11 cellular contexts compared by ENCODE assay signal in the genomic region with DNA sequence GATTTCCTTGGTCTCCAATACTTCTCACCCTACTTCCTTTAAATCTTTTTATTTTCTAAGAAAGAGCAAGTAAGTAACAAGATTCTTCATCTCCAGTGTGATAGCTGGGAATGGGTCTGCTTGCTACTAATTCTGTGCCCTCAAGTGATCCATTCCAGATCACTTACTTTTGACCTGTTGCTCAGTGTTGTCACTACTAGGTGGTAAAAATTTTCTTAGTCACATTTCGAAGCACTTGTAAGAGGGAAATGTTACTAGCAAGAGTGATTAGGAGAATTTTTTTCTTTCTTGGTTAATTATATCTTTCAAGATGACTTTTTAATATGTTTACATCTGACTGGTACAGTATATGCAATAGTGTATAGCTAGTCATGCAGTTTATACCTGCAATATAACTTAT. TPM values are rescaled to one million over a fixed set of nuclear protein-coding genes. Genes with fewer than 3 reads are reported as not detected.
DNase-seq lines count a peak whose midpoint lies in the region; ATAC-seq, FAIRE-seq and TF ChIP-seq lines count a peak whose summit lies in the region.
"Had no signal": no experiment of that assay in that cellular context is flagged by ENCODE, and none has a peak within 500 bp of the region (broad histone marks: within the 10 kb centered on the region; RNA-seq: fewer than 3 reads in every experiment).

No MANE protein-coding gene starts in this region.

- H3K4me1 Mint-ChIP-seq in GM23338: peaks cover 30% of the 10 kb centered on the region
- H3K4me1 Mint-ChIP-seq in progenitor cell of endocrine pancreas (ENCODE audit: low read depth): peaks cover 43% of the 10 kb centered on the region

- H3K9me1 ChIP-seq in endothelial cell of umbilical vein (replicated peaks; ENCODE audit: control insufficient read depth, extremely low read depth, insufficient read depth, low read length): no peaks in the 10 kb centered on the region

- TF ChIP-seq CTCF in GM23338 (conservative IDR thresholded peaks at IDR 0.05; ENCODE audit: low read depth in 2 of 2) (no peak), OCI-LY7 (conservative IDR thresholded peaks at IDR 0.05; ENCODE audit: low read length) (no peak), endothelial cell of umbilical vein (IDR thresholded peaks at IDR 0.05; ENCODE audit: extremely low read depth in 1 of 2, insufficient read depth in 1 of 2, low read depth in 1 of 2, low read length in 2 of 2) (no peak), progenitor cell of endocrine pancreas (IDR thresholded peaks at IDR 0.05; ENCODE audit: unreplicated experiment) (no peak), right atrium auricular region (IDR thresholded peaks at IDR 0.05) (no peak)

- H3K9me3 ChIP-seq in OCI-LY7 (ENCODE audit: low read length): peaks cover 7% of the 10 kb centered on the region; the same call in 1 of the 2 replicates
- no peaks in the 10 kb centered on the region for H3K9me3 ChIP-seq in endothelial cell of umbilical vein (replicated peaks; ENCODE audit: control insufficient read depth, insufficient read depth, low read length)
- H3K9me3 ChIP-seq in right atrium auricular region: no peaks in the 10 kb centered on the region
- H3K9me3 ChIP-seq: thoracic aorta had no signal

- H3K36me3 ChIP-seq in GM23338 (ENCODE audit: insufficient read depth): peaks cover 29% of the 10 kb centered on the region
- peaks cover 84% of the 10 kb centered on the region for H3K36me3 ChIP-seq in OCI-LY7 (ENCODE audit: insufficient read depth, low read length)
- peaks cover 7 to 15% of the 10 kb centered on the region in 2 experiments for H3K36me3 ChIP-seq in endothelial cell of umbilical vein (ENCODE audit: control insufficient read depth in 2 of 2, extremely low read depth in 1 of 2, insufficient read depth in 2 of 2, low read length in 2 of 2)
- peaks cover 28% of the 10 kb centered on the region for H3K36me3 ChIP-seq in right atrium auricular region

- H3K4me1 ChIP-seq in GM23338 (ENCODE audit: insufficient read depth) (peaks cover 41% of the 10 kb centered on the region), OCI-LY7 (ENCODE audit: insufficient read depth, low read length, poor library complexity, severe bottlenecking) (peaks cover 37% of the 10 kb centered on the region), endothelial cell of umbilical vein (ENCODE audit: control insufficient read depth, extremely low read depth, insufficient read depth, low read length) (peaks cover 25% of the 10 kb centered on the region), right atrium auricular region (peaks cover 0 to 45% of the 10 kb centered on the region in 2 donors)

- H3K79me2 ChIP-seq in GM23338 (replicated peaks; ENCODE audit: insufficient read depth): peaks cover 91% of the 10 kb centered on the region
- peaks cover 94% of the 10 kb centered on the region for H3K79me2 ChIP-seq in OCI-LY7 (ENCODE audit: insufficient read depth, low read depth, low read length)
- peaks cover 88% of the 10 kb centered on the region for H3K79me2 ChIP-seq in endothelial cell of umbilical vein (ENCODE audit: control insufficient read depth, insufficient read depth, low read length)

- no peak for TF ChIP-seq POLR2A in endothelial cell of umbilical vein (IDR thresholded peaks at IDR 0.05; ENCODE audit: low read depth, low read length)

- intact Hi-C loops in OCI-LY7 (cut with micrococcal nuclease; ENCODE audit: unreplicated experiment): no loop called here
- intact Hi-C loops in endothelial cell of umbilical vein (cut with micrococcal nuclease): no loop called here

- H2AFZ ChIP-seq in GM23338 (no peak overlapping the region), OCI-LY7 (ENCODE audit: low read length) (no peak overlapping the region), endothelial cell of umbilical vein (ENCODE audit: low read depth, low read length) (no peak overlapping the region)

- H3K4me3 ChIP-seq in GM23338: peak overlapping the region; percentile 75
- peak overlapping the region; percentile 96 for H3K4me3 ChIP-seq in OCI-LY7 (ENCODE audit: low read depth, low read length, poor library complexity, severe bottlenecking)
- no peak overlapping the region for H3K4me3 ChIP-seq in endothelial cell of umbilical vein (replicated peaks in 1 of 3; ENCODE audit: insufficient read depth in 1 of 3, low read depth in 1 of 3, low read length in 3 of 3)
- H3K4me3 ChIP-seq in right atrium auricular region: no peak overlapping the region

- no peaks in the 10 kb centered on the region for H3K9me2 ChIP-seq in GM23338 (ENCODE audit: insufficient read depth)
- H3K9me2 ChIP-seq in OCI-LY7 (ENCODE audit: insufficient read depth, low read length): no peaks in the 10 kb centered on the region

- FAIRE-seq in endothelial cell of umbilical vein (lab: Jason Lieb, UNC): no peak

- dilution Hi-C loops in endothelial cell of umbilical vein (cut with MboI; ENCODE audit: extremely low pct_ligation_motif_present, low sequenced_read_pairs): no loop called here

- H3K9me3 Mint-ChIP-seq in GM23338: peaks cover 4% of the 10 kb centered on the region; the same call in 2 of the 3 replicates
- H3K9me3 Mint-ChIP-seq in progenitor cell of endocrine pancreas (ENCODE audit: low read depth): no peaks in the 10 kb centered on the region

- BruUV-seq in OCI-LY7 (replicated peaks; lab: Mats Ljungman, UMichigan) (no TSS peak), endothelial cell of umbilical vein (replicated peaks; lab: Mats Ljungman, UMichigan) (no TSS peak)

- H3K4me3 Mint-ChIP-seq in GM23338 (peak overlapping the region; percentile 99), progenitor cell of endocrine pancreas (ENCODE audit: low read depth) (peak overlapping the region; percentile 94)

- CTCF ChIA-PET in OCI-LY7 (lab: Charles Lee; ENCODE audit: unreplicated experiment): interaction anchor here (1.1 kb wide), 1 partner anchor 49 kb away, joined by 3 read pairs; no protein-coding TSS in a partner anchor
- CTCF ChIA-PET in endothelial cell of umbilical vein (lab: Charles Lee): interaction anchor here (1.1 to 2.4 kb wide), 4 partner anchors 13 to 112 kb away, joined by 3 to 7 read pairs (median 4); no protein-coding TSS in a partner anchor

- H3K27ac ChIP-seq in GM23338 (ENCODE audit: low read depth): peak overlapping the region; percentile 41
- no peak overlapping the region for H3K27ac ChIP-seq in OCI-LY7 (ENCODE audit: low read depth, low read length, poor library complexity, severe bottlenecking)
- no peak overlapping the region for H3K27ac ChIP-seq in endothelial cell of umbilical vein (ENCODE audit: insufficient read depth, low read depth, low read length)
- peak overlapping the region in 1 of 2 donors; percentile 97 for H3K27ac ChIP-seq in right atrium auricular region

- DNase-seq in GM23338 (ENCODE audit: low spot score): no peak
- DNase-seq in OCI-LY7 (ENCODE audit: low spot score): no peak
- DNase-seq in endothelial cell of umbilical vein (ENCODE audit: low read depth, low spot score): no peak
- DNase-seq in progenitor cell of endocrine pancreas (ENCODE audit: low spot score, unreplicated experiment): no peak
- DNase-seq in NCI-H2171 treated with DMSO at 0.1 percent for 48 hours (lab: John Stamatoyannopoulos, UW): no peak
- no peak for DNase-seq in right atrium auricular region (ENCODE audit: low spot score)
- no peak for DNase-seq in NCI-H2171 (lab: John Stamatoyannopoulos, UW)
- DNase-seq: dorsolateral prefrontal cortex, NCI-H1105 had no signal

- H3K27me3 Mint-ChIP-seq in GM23338 (ENCODE audit: insufficient read depth, low read depth, poor library complexity) (peaks cover 16% of the 10 kb centered on the region), progenitor cell of endocrine pancreas (no peaks in the 10 kb centered on the region)

- no peaks in the 10 kb centered on the region for H3K27me3 ChIP-seq in GM23338 (ENCODE audit: insufficient read depth)
- no peaks in the 10 kb centered on the region for H3K27me3 ChIP-seq in endothelial cell of umbilical vein (ENCODE audit: control insufficient read depth in 2 of 2, insufficient read depth in 2 of 2, low read length in 2 of 2)
- no peaks in the 10 kb centered on the region for H3K27me3 ChIP-seq in right atrium auricular region
- H3K27me3 ChIP-seq: dorsolateral prefrontal cortex had no signal

- H4K20me1 ChIP-seq in GM23338 (replicated peaks; ENCODE audit: insufficient read depth): peaks cover 26% of the 10 kb centered on the region
- peaks cover 36% of the 10 kb centered on the region; the same call in 1 of the 2 replicates for H4K20me1 ChIP-seq in OCI-LY7 (ENCODE audit: insufficient read depth, low read length)
- H4K20me1 ChIP-seq in endothelial cell of umbilical vein (replicated peaks; ENCODE audit: control insufficient read depth, extremely low read depth, insufficient read depth, low read length): no peaks in the 10 kb centered on the region

- POLR2A ChIA-PET in OCI-LY7 (lab: Charles Lee) (interaction anchor here (0.5 to 0.7 kb wide), 3 partner anchors 9 to 954 kb away, joined by 3 to 4 read pairs (median 3); no protein-coding TSS in a partner anchor), endothelial cell of umbilical vein (lab: Charles Lee) (no interaction called here)

- H3K4me2 ChIP-seq in GM23338: peak overlapping the region; percentile 94
- H3K4me2 ChIP-seq in OCI-LY7 (ENCODE audit: low read length): peak overlapping the region; percentile 90
- H3K4me2 ChIP-seq in endothelial cell of umbilical vein (ENCODE audit: insufficient read depth, low read length): peak overlapping the region; percentile 62

- H3F3A ChIP-seq in GM23338 (replicated peaks; ENCODE audit: low read depth): peaks cover 8% of the 10 kb centered on the region; the same call in 1 of the 2 replicates

- H3K36me3 Mint-ChIP-seq in GM23338 (ENCODE audit: low read depth): peaks cover 74% of the 10 kb centered on the region
- H3K36me3 Mint-ChIP-seq in progenitor cell of endocrine pancreas (ENCODE audit: insufficient read depth): peaks cover 17% of the 10 kb centered on the region

- no peak for ATAC-seq in GM23338

- H3K27ac Mint-ChIP-seq in GM23338: peak overlapping the region; percentile 76
- H3K27ac Mint-ChIP-seq in progenitor cell of endocrine pancreas: peak overlapping the region; percentile 47

- no peak overlapping the region for H3K9ac ChIP-seq in endothelial cell of umbilical vein (replicated peaks; ENCODE audit: extremely low read depth, insufficient read depth, low read length)

RNA-seq across cellular contexts. Expression of a gene that starts 2.2 kb away (rescaled TPM):
- 157 and 164 TPM in 2 replicates for total RNA-seq in GM23338 (2014; rRNA removed; shearing (Covaris generic))
- polyA plus RNA-seq in GM23338 (2016; fragmentation: Nextera tagmentation; extraction: Ambion mirVana): 94.9 and 98.5 TPM in 2 replicates
- total RNA-seq in OCI-LY7 (2014; rRNA removed; shearing (Covaris generic)): 80.4 and 98.6 TPM in 2 replicates
- total RNA-seq in OCI-LY7 (2022): 176 and 179 TPM in 2 replicates
- total RNA-seq in endothelial cell of umbilical vein: 229 and 235 TPM in 2 replicates
- 280 and 323 TPM in 2 replicates for polyA plus RNA-seq in endothelial cell of umbilical vein
- polyA plus RNA-seq in endothelial cell of umbilical vein (2011; cell fraction: cytosol; rRNA removed): 109 and 127 TPM in 2 replicates
- 442 and 476 TPM in 2 replicates for polyA plus RNA-seq in endothelial cell of umbilical vein (2011; cell fraction: nucleus; rRNA removed)
- polyA plus RNA-seq in endothelial cell of umbilical vein (2012): 123 and 166 TPM in 2 replicates
- polyA minus RNA-seq in endothelial cell of umbilical vein: 366 and 370 TPM in 2 replicates
- polyA minus RNA-seq in endothelial cell of umbilical vein (2011; cell fraction: cytosol; rRNA and poly(A)+ RNA removed): 60.5 TPM
- polyA minus RNA-seq in endothelial cell of umbilical vein (2011; cell fraction: nucleus; rRNA and poly(A)+ RNA removed): 247 and 358 TPM in 2 replicates
- total RNA-seq in progenitor cell of endocrine pancreas: 263 and 268 TPM in 2 replicates
- 10 to 100 TPM; 48.9 to 58.6 TPM for total RNA-seq in right atrium auricular region

RNA-seq across cellular contexts. Expression of a gene that starts 16.8 kb away (rescaled TPM):
- not detected in 2 replicates for total RNA-seq in GM23338 (2014; rRNA removed; shearing (Covaris generic))
- polyA plus RNA-seq in GM23338 (2016; fragmentation: Nextera tagmentation; extraction: Ambion mirVana) (not detected in 2 replicates), endothelial cell of umbilical vein (not detected in 2 replicates)
- total RNA-seq in OCI-LY7 (2014; rRNA removed; shearing (Covaris generic)): not detected in 2 replicates
- total RNA-seq in OCI-LY7 (2022) (not detected in 2 replicates), endothelial cell of umbilical vein (not detected in 2 replicates), progenitor cell of endocrine pancreas (not detected in 2 replicates), right atrium auricular region (not detected)
- 0.41 TPM in 1 of 2 replicates, not detected in the other for polyA plus RNA-seq in endothelial cell of umbilical vein (2011; cell fraction: cytosol; rRNA removed)
- not detected in 2 replicates for polyA plus RNA-seq in endothelial cell of umbilical vein (2011; cell fraction: nucleus; rRNA removed)
- not detected in 2 replicates for polyA plus RNA-seq in endothelial cell of umbilical vein (2012)
- not detected in 2 replicates for polyA minus RNA-seq in endothelial cell of umbilical vein
- polyA minus RNA-seq in endothelial cell of umbilical vein (2011; cell fraction: cytosol; rRNA and poly(A)+ RNA removed): not detected
- polyA minus RNA-seq in endothelial cell of umbilical vein (2011; cell fraction: nucleus; rRNA and poly(A)+ RNA removed): not detected in 2 replicates
- total RNA-seq: kidney epithelial cell, thoracic aorta had no signal

RNA-seq across cellular contexts. Expression of a gene that starts 31.0 kb away (rescaled TPM):
- total RNA-seq in GM23338 (2014; rRNA removed; shearing (Covaris generic)): 685 and 747 TPM in 2 replicates
- polyA plus RNA-seq in GM23338 (2016; fragmentation: Nextera tagmentation; extraction: Ambion mirVana): 502 and 544 TPM in 2 replicates
- total RNA-seq in OCI-LY7 (2014; rRNA removed; shearing (Covaris generic)): 235 and 359 TPM in 2 replicates
- total RNA-seq in OCI-LY7 (2022): 417 and 420 TPM in 2 replicates
- total RNA-seq in endothelial cell of umbilical vein: 924 and 927 TPM in 2 replicates
- 318 and 395 TPM in 2 replicates for polyA plus RNA-seq in endothelial cell of umbilical vein
- polyA plus RNA-seq in endothelial cell of umbilical vein (2011; cell fraction: cytosol; rRNA removed): 562 and 745 TPM in 2 replicates
- 337 and 551 TPM in 2 replicates for polyA plus RNA-seq in endothelial cell of umbilical vein (2011; cell fraction: nucleus; rRNA removed)
- polyA plus RNA-seq in endothelial cell of umbilical vein (2012): 684 and 993 TPM in 2 replicates
- 233 and 252 TPM in 2 replicates for polyA minus RNA-seq in endothelial cell of umbilical vein
- polyA minus RNA-seq in endothelial cell of umbilical vein (2011; cell fraction: cytosol; rRNA and poly(A)+ RNA removed): 118 TPM
- polyA minus RNA-seq in endothelial cell of umbilical vein (2011; cell fraction: nucleus; rRNA and poly(A)+ RNA removed): 96.0 and 101 TPM in 2 replicates
- 298 and 304 TPM in 2 replicates for total RNA-seq in progenitor cell of endocrine pancreas
- 100 to 1,000 TPM; 469 to 975 TPM for total RNA-seq in right atrium auricular region

RNA-seq across cellular contexts. Expression of a gene that starts 49.5 kb away (rescaled TPM):
- 72.0 and 73.2 TPM in 2 replicates for total RNA-seq in GM23338 (2014; rRNA removed; shearing (Covaris generic))
- polyA plus RNA-seq in GM23338 (2016; fragmentation: Nextera tagmentation; extraction: Ambion mirVana): 92.0 and 92.5 TPM in 2 replicates
- total RNA-seq in OCI-LY7 (2014; rRNA removed; shearing (Covaris generic)): 196 and 208 TPM in 2 replicates
- total RNA-seq in OCI-LY7 (2022): 170 and 174 TPM in 2 replicates
- 69.1 and 78.4 TPM in 2 replicates for total RNA-seq in endothelial cell of umbilical vein
- polyA plus RNA-seq in endothelial cell of umbilical vein: 95.3 and 101 TPM in 2 replicates
- polyA plus RNA-seq in endothelial cell of umbilical vein (2011; cell fraction: cytosol; rRNA removed): 103 and 114 TPM in 2 replicates
- 72.9 and 74.7 TPM in 2 replicates for polyA plus RNA-seq in endothelial cell of umbilical vein (2011; cell fraction: nucleus; rRNA removed)
- 69.5 and 92.0 TPM in 2 replicates for polyA plus RNA-seq in endothelial cell of umbilical vein (2012)
- polyA minus RNA-seq in endothelial cell of umbilical vein: 64.1 and 64.4 TPM in 2 replicates
- polyA minus RNA-seq in endothelial cell of umbilical vein (2011; cell fraction: cytosol; rRNA and poly(A)+ RNA removed): 79.9 TPM
- 9.9 and 20.2 TPM in 2 replicates for polyA minus RNA-seq in endothelial cell of umbilical vein (2011; cell fraction: nucleus; rRNA and poly(A)+ RNA removed)
- total RNA-seq in progenitor cell of endocrine pancreas: 51.0 and 52.3 TPM in 2 replicates
- total RNA-seq in right atrium auricular region: 100 to 1,000 TPM; 129 to 168 TPM

Comparison
In these comparisons a context has a peak if more than half of its experiments do, and no peak if none do; other contexts are left out.
1. H3K4me3 ChIP-seq: peak in GM23338 (single experiment) and OCI-LY7 (single experiment); none in endothelial cell of umbilical vein (0 of 3) and right atrium auricular region (0 of 2).
2. Peak in every context shown above with its lines, with median percentiles within 50 percentile points of each other: H3K4me2 ChIP-seq.